In the genomic region with DNA sequence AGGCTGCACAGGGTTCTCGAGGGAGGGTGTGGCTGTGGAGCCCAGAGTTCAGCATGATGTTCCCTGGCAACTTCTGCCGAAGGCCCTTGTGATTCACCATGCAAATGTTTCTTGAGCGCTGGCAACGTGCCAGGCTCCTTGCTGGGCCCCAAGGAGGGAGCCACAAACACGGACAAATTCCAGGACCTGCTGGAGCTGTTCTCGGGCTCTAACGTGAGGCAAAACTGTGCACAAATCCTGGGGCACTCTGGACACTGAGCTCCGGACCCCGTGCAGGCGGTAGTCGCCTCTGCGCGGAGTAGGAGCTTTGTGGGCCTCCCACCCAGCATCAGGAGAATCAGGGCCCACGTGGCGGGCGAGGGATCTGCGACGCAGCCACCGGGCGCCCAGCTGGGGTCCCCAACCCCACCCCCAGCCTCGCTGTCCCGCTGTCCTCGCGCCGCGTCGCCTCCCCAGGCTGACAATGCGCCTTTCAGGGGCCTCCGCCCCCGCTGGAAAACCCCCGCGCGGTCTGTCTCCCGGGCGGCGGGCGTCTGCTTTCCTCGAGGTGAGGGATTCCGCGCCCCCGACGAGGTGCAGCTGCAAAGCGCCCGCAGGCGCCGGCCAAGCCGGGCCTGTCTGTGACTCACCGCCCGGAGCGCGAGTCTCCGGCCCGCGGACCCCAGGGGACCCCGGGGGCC, we compare ENCODE assay signal across 7 cellular contexts. TPM values are rescaled to one million over a fixed set of nuclear protein-coding genes. Genes with fewer than 3 reads are reported as not detected.
DNase-seq lines count a peak whose midpoint lies in the region; TF ChIP-seq lines count a peak whose summit lies in the region.

No MANE protein-coding gene starts in this region.

- H3K36me3 Mint-ChIP-seq in activated T-helper 2 cell treated with anti-CD3 and anti-CD28 coated beads, Interferon-gamma antibody, Interleukin-2, Interleukin-4, amounts not matched to agents 10 μg/mL and 5 μg/mL and 100 μg/mL, durations not matched to agents 14 hours and 24 hours and 36 hours (ENCODE audit: low read depth) = no peaks in the 10 kb centered on the region

- no peak overlapping the region for H3K27ac Mint-ChIP-seq in activated T-helper 2 cell treated with anti-CD3 and anti-CD28 coated beads, Interferon-gamma antibody, Interleukin-2, Interleukin-4, amounts not matched to agents 10 μg/mL and 5 μg/mL and 100 μg/mL, durations not matched to agents 14 hours and 24 hours and 36 hours

- 21 to 25% methylated on average over 26 to 39 of the region's 55 CpGs for WGBS in tibial nerve, 2 donors

- no peaks in the 10 kb centered on the region for H3K4me1 Mint-ChIP-seq in activated T-helper 2 cell treated with anti-CD3 and anti-CD28 coated beads, Interferon-gamma antibody, Interleukin-2, Interleukin-4, amounts not matched to agents 10 μg/mL and 5 μg/mL and 100 μg/mL, durations not matched to agents 14 hours and 24 hours and 36 hours (ENCODE audit: low read depth)

- H3K36me3 ChIP-seq in HUES48 (ENCODE audit: control insufficient read depth, insufficient read depth, low read length) = no peaks in the 10 kb centered on the region
- H3K36me3 ChIP-seq in tibial nerve = no peaks in the 10 kb centered on the region

- POLR2A ChIA-PET in GM10248 (lab: Yijun Ruan, JAX) = no interaction called here

- no peak overlapping the region for H3K4me3 Mint-ChIP-seq in activated T-helper 2 cell treated with anti-CD3 and anti-CD28 coated beads, Interferon-gamma antibody, Interleukin-2, Interleukin-4, amounts not matched to agents 10 μg/mL and 5 μg/mL and 100 μg/mL, durations not matched to agents 14 hours and 24 hours and 36 hours (ENCODE audit: low read depth)

- TF ChIP-seq CTCF in tibial nerve (IDR thresholded peaks at IDR 0.05) = no peak
- no peak for TF ChIP-seq CTCF in GM10248 (IDR thresholded peaks at IDR 0.05; ENCODE audit: control extremely low read depth, extremely low read depth, low read depth, missing control alignments)

- TF ChIP-seq POLR2A in tibial nerve (IDR thresholded peaks at IDR 0.05) = no peak

- DNase-seq in amniotic epithelial cell (ENCODE audit: low read depth) (peak; percentile 79), hepatic stellate cell (ENCODE audit: low spot score) (peak; percentile 58), tibial nerve (ENCODE audit: low spot score in 2 of 2) (peak; percentile 40 to 62), GM10248 (ENCODE audit: extremely low spot score) (no peak), NCI-H2196 treated with DMSO at 0.1 percent for 48 hours (lab: John Stamatoyannopoulos, UW; ENCODE audit: unreplicated experiment) (no peak)
- no peak for DNase-seq in activated T-helper 2 cell treated with anti-CD3 and anti-CD28 coated beads, Interferon-gamma antibody, Interleukin-2, Interleukin-4, amounts not matched to agents 10 μg/mL and 5 μg/mL and 100 μg/mL, durations not matched to agents 14 hours and 24 hours and 36 hours (ENCODE audit: low spot score)

- no peaks in the 10 kb centered on the region for H3K9me3 Mint-ChIP-seq in activated T-helper 2 cell treated with anti-CD3 and anti-CD28 coated beads, Interferon-gamma antibody, Interleukin-2, Interleukin-4, amounts not matched to agents 10 μg/mL and 5 μg/mL and 100 μg/mL, durations not matched to agents 14 hours and 24 hours and 36 hours

- CTCF ChIA-PET in GM10248 (lab: Yijun Ruan, JAX) = interaction anchor here (1.3 kb wide), 1 partner anchor 195 kb away, joined by 3 read pairs; no protein-coding TSS in a partner anchor

- H3K27me3 ChIP-seq in HUES48 (ENCODE audit: control insufficient read depth, insufficient read depth, low read length) = peaks cover 14% of the 10 kb centered on the region
- H3K27me3 ChIP-seq in tibial nerve = peaks cover 0 to 7% of the 10 kb centered on the region in 2 donors

- no peak overlapping the region for H3K27ac ChIP-seq in HUES48 (ENCODE audit: low read depth, low read length)
- H3K27ac ChIP-seq in tibial nerve = peak overlapping the region in 1 of 4 donors; percentile 63

- no peak overlapping the region for H3K9ac ChIP-seq in HUES48 (ENCODE audit: low read depth, low read length)

- H3K4me3 ChIP-seq in HUES48 (ENCODE audit: low read depth, low read length) = peak overlapping the region; percentile 18; the same call in 1 of the 2 replicates
- no peak overlapping the region for H3K4me3 ChIP-seq in tibial nerve

- TF ChIP-seq EP300 in tibial nerve (IDR thresholded peaks at IDR 0.05) = no peak

- intact Hi-C loops in activated T-helper 2 cell treated with anti-CD3 and anti-CD28 coated beads, Interferon-gamma antibody, Interleukin-2, Interleukin-4, amounts not matched to agents 10 μg/mL and 5 μg/mL and 100 μg/mL, durations not matched to agents 14 hours and 24 hours and 36 hours (cut with micrococcal nuclease) = no loop called here

- H3K4me1 ChIP-seq in HUES48 (ENCODE audit: control insufficient read depth, insufficient read depth, low read length) = no peaks in the 10 kb centered on the region
- peaks cover 0 to 37% (median 10%) of the 10 kb centered on the region in 4 donors for H3K4me1 ChIP-seq in tibial nerve

- H3K27me3 Mint-ChIP-seq in activated T-helper 2 cell treated with anti-CD3 and anti-CD28 coated beads, Interferon-gamma antibody, Interleukin-2, Interleukin-4, amounts not matched to agents 10 μg/mL and 5 μg/mL and 100 μg/mL, durations not matched to agents 14 hours and 24 hours and 36 hours (ENCODE audit: low read depth) = peaks cover 33% of the 10 kb centered on the region

- H3K9me3 ChIP-seq in HUES48 (ENCODE audit: control insufficient read depth, insufficient read depth, low read length) (no peaks in the 10 kb centered on the region), tibial nerve (no peaks in the 10 kb centered on the region)

RNA-seq across cellular contexts. Expression of gene SCUBE3, which starts 31.7 kb away (rescaled TPM):
- total RNA-seq in tibial nerve = 1 to 10 TPM in 1 of 4 donors, under 1 TPM in 3; 0.30 to 1.3 (median 0.50) TPM
- total RNA-seq in activated T-helper 2 cell treated with anti-CD3 and anti-CD28 coated beads, Interferon-gamma antibody, Interleukin-2, Interleukin-4, amounts not matched to agents 10 μg/mL and 5 μg/mL and 100 μg/mL, durations not matched to agents 14 hours and 24 hours and 36 hours = not detected in 2 replicates

RNA-seq across cellular contexts. Expression of gene TCP11, which starts 40.9 kb away (rescaled TPM):
- under 1 TPM in 1 of 4 donors, not detected in 3; 0.84 TPM for total RNA-seq in tibial nerve
- not detected in 2 replicates for total RNA-seq in activated T-helper 2 cell treated with anti-CD3 and anti-CD28 coated beads, Interferon-gamma antibody, Interleukin-2, Interleukin-4, amounts not matched to agents 10 μg/mL and 5 μg/mL and 100 μg/mL, durations not matched to agents 14 hours and 24 hours and 36 hours

Comparison
In these comparisons a context has a peak if more than half of its experiments do, and no peak if none do; other contexts are left out.
1. DNase-seq: peak in amniotic epithelial cell (single experiment), hepatic stellate cell (single experiment) and tibial nerve (2 of 2); none in GM10248 (single experiment), activated T-helper 2 cell treated with anti-CD3 and anti-CD28 coated beads, Interferon-gamma antibody, Interleukin-2, Interleukin-4, amounts not matched to agents 10 μg/mL and 5 μg/mL and 100 μg/mL, durations not matched to agents 14 hours and 24 hours and 36 hours (single experiment) and NCI-H2196 treated with DMSO at 0.1 percent for 48 hours (single experiment).